Comparison of ENCODE assay signal across 18 cellular contexts in the genomic region with DNA sequence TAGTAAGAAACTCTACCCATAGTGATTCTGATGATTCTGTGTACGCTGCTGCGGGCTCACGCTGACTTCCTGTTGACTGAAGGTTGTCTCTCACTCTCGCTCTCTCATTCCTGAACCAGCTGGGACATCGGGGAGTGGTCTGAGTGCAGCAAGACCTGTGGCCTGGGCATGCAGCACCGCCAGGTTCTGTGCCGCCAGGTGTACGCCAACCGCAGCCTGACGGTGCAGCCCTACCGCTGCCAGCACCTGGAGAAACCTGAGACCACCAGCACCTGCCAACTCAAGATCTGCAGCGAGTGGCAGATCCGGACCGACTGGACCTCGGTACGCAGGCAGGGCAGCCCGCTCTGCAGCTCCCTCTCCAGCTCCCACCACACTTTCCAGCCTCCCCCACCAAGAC.
DNase-seq lines count a peak whose midpoint lies in the region; ATAC-seq and TF ChIP-seq lines count a peak whose summit lies in the region.
"Had no signal": no experiment of that assay in that cellular context is flagged by ENCODE, and none has a peak within 500 bp of the region (broad histone marks: within the 10 kb centered on the region; RNA-seq: fewer than 3 reads in every experiment).

No MANE protein-coding gene starts in this region.

- H3K4me3 ChIP-seq in BLaER1 (no peak overlapping the region; the same call in 1 of the 2 replicates), KMS-11 (IDR thresholded peaks at IDR 0.05; ENCODE audit: insufficient read depth, low read depth, low read length) (no peak overlapping the region), PC-3 (ENCODE audit: low read length) (peak overlapping the region; percentile 53), liver (ENCODE audit: low read depth in 1 of 3, low read length in 3 of 3) (no peak overlapping the region)
- H3K4me3 ChIP-seq: cardiac muscle cell, tibial artery had no signal

- H3K27me3 ChIP-seq in BLaER1 (no peaks in the 10 kb centered on the region), KMS-11 (ENCODE audit: insufficient read depth, low read depth) (no peaks in the 10 kb centered on the region), PC-3 (ENCODE audit: low read length) (no peaks in the 10 kb centered on the region), liver (ENCODE audit: control insufficient read depth in 4 of 4, insufficient read depth in 4 of 4, low read length in 3 of 4) (no peaks in the 10 kb centered on the region)
- H3K27me3 ChIP-seq: cardiac muscle cell, tibial artery had no signal

- H2AFZ ChIP-seq in KMS-11 (ENCODE audit: low read depth), result 0 out of 2 replicates have a peak overlapping the region, but pooled peaks have one; percentile 13
- H2AFZ ChIP-seq in PC-3 (ENCODE audit: low read length), result no peak overlapping the region

- no peaks in the 10 kb centered on the region for H3K9me2 ChIP-seq in PC-3 (replicated peaks; ENCODE audit: low read length)

- CTCF ChIA-PET in PC-3 (lab: Charles Lee), result no interaction called here

- POLR2A ChIA-PET in PC-3 (lab: Charles Lee; ENCODE audit: unreplicated experiment), result no interaction called here

- H3K27me3 Mint-ChIP-seq in activated naive CD8-positive, alpha-beta T cell treated with anti-CD3 and anti-CD28 coated beads, Interleukin-2, amount 50 U/mL, for 24 hours, result peaks cover 15% of the 10 kb centered on the region

- H3K9me3 ChIP-seq in BLaER1, result no peaks in the 10 kb centered on the region
- no peaks in the 10 kb centered on the region for H3K9me3 ChIP-seq in PC-3 (ENCODE audit: low read length)
- H3K9me3 ChIP-seq in liver (ENCODE audit: control insufficient read depth in 4 of 4, low read length in 3 of 4), result no peaks in the 10 kb centered on the region
- H3K9me3 ChIP-seq: tibial artery had no signal

- WGBS in liver, result 91% methylated on average over 17 of the region's 17 CpGs

- DNase-seq in PC-3 (peak; percentile 96), NCI-H2081 treated with DMSO at 0.1 percent for 48 hours (lab: John Stamatoyannopoulos, UW) (no peak)
- no peak for DNase-seq in activated naive CD8-positive, alpha-beta T cell treated with anti-CD3 and anti-CD28 coated beads, Interleukin-2, amount 50 U/mL, for 24 hours
- no peak for DNase-seq in stimulated activated CD4-positive, alpha-beta T cell treated with anti-CD3 and anti-CD28 coated beads, Interleukin-4, amount 100 ng/mL, for 24 hours
- DNase-seq: activated CD4-positive, alpha-beta T cell treated with anti-CD3 and anti-CD28 coated beads, Interleukin-2, amount 10 ng/mL, durations not matched to agents 24 days and 14 days; activated T-cell treated with anti-CD3 and anti-CD28 coated beads for 4 hours; COR-L47; Kasumi-1; NCI-H2081; stimulated activated CD4-positive, alpha-beta T cell treated with anti-CD3 and anti-CD28 coated beads, Interleukin-4, amount 100 ng/mL, for 1 hour; T-helper 9 cell; tibial artery had no signal

- H3K36me3 ChIP-seq in BLaER1, result no peaks in the 10 kb centered on the region
- H3K36me3 ChIP-seq in KMS-11 (ENCODE audit: insufficient read depth), result no peaks in the 10 kb centered on the region
- H3K36me3 ChIP-seq in PC-3 (ENCODE audit: low read depth, low read length), result peaks cover 3% of the 10 kb centered on the region; the same call in 1 of the 2 replicates
- peaks cover 0 to 5% (median 2%) of the 10 kb centered on the region in 4 donors for H3K36me3 ChIP-seq in liver (ENCODE audit: control insufficient read depth in 4 of 4, insufficient read depth in 3 of 4, low read depth in 1 of 4, low read length in 3 of 4)
- H3K36me3 ChIP-seq: cardiac muscle cell had no signal

- H3K4me1 ChIP-seq in BLaER1 (peaks cover 55% of the 10 kb centered on the region), KMS-11 (ENCODE audit: low read depth, poor library complexity, severe bottlenecking) (peaks cover 22% of the 10 kb centered on the region), PC-3 (ENCODE audit: insufficient read depth, low read length) (peaks cover 56% of the 10 kb centered on the region), liver (ENCODE audit: control insufficient read depth in 4 of 4, insufficient read depth in 4 of 4, low read length in 3 of 4) (peaks cover 2 to 17% (median 6%) of the 10 kb centered on the region in 4 donors)

- ATAC-seq in PC-3 (peak; percentile 61), GM19455 (IDR thresholded peaks at IDR 0.05; ENCODE audit: unreplicated experiment) (no peak)
- no peak for ATAC-seq in activated naive CD8-positive, alpha-beta T cell treated with anti-CD3 and anti-CD28 coated beads, Interleukin-2, amount 50 U/mL, for 24 hours

- intact Hi-C loops in PC-3 (cut with micrococcal nuclease), result loop anchor here (1.0 to 2.0 kb wide), 4 partner anchors 44 to 452 kb away; no protein-coding TSS in a partner anchor

- H4K20me1 ChIP-seq in BLaER1, result no peaks in the 10 kb centered on the region
- no peaks in the 10 kb centered on the region for H4K20me1 ChIP-seq in KMS-11 (ENCODE audit: insufficient read depth)
- H4K20me1 ChIP-seq in PC-3 (ENCODE audit: low read length), result no peaks in the 10 kb centered on the region

- H3K36me3 Mint-ChIP-seq in activated naive CD8-positive, alpha-beta T cell treated with anti-CD3 and anti-CD28 coated beads, Interleukin-2, amount 50 U/mL, for 24 hours (ENCODE audit: low read depth), result no peaks in the 10 kb centered on the region
- H3K36me3 Mint-ChIP-seq: activated naive CD4-positive, alpha-beta T cell treated with anti-CD3 and anti-CD28 coated beads, Interleukin-2, amount 50 U/mL, for 24 hours had no signal

- H3K79me2 ChIP-seq in KMS-11 (ENCODE audit: insufficient read depth, low read depth), result no peaks in the 10 kb centered on the region
- no peaks in the 10 kb centered on the region for H3K79me2 ChIP-seq in PC-3 (ENCODE audit: low read length)

- H3K27ac ChIP-seq in BLaER1, result peak overlapping the region; percentile 55; the same call in 1 of the 2 replicates
- H3K27ac ChIP-seq in KMS-11, result peak overlapping the region; percentile 25; the same call in 1 of the 2 replicates
- H3K27ac ChIP-seq in PC-3 (ENCODE audit: low read length), result peak overlapping the region; percentile 99
- H3K27ac ChIP-seq in liver (ENCODE audit: low read depth in 1 of 2, low read length in 2 of 2), result peak overlapping the region; percentile 60 to 63
- H3K27ac ChIP-seq: cardiac muscle cell, tibial artery had no signal

- H3K9ac ChIP-seq in BLaER1 (no peak overlapping the region), KMS-11 (no peak overlapping the region), PC-3 (ENCODE audit: low read length) (peak overlapping the region; percentile 92), liver (ENCODE audit: low read depth in 1 of 2, low read length in 2 of 2) (no peak overlapping the region)

- peak overlapping the region; percentile 86 for H3K4me2 ChIP-seq in BLaER1
- H3K4me2 ChIP-seq in KMS-11, result no peak overlapping the region
- peak overlapping the region; percentile 80 for H3K4me2 ChIP-seq in PC-3 (ENCODE audit: low read length)

- no peak for TF ChIP-seq CTCF in KMS-11 (conservative IDR thresholded peaks at IDR 0.05; ENCODE audit: low read depth, low read length)
- TF ChIP-seq CTCF in PC-3 (conservative IDR thresholded peaks at IDR 0.05; ENCODE audit: low read depth, low read length), result no peak
- no peak for TF ChIP-seq CTCF in liver (IDR thresholded peaks at IDR 0.05; ENCODE audit: low read depth, low read length, missing input control)

- no peak overlapping the region for H3K4me3 Mint-ChIP-seq in activated naive CD8-positive, alpha-beta T cell treated with anti-CD3 and anti-CD28 coated beads, Interleukin-2, amount 50 U/mL, for 24 hours
- H3K4me3 Mint-ChIP-seq: activated CD4-positive, alpha-beta T cell treated with anti-CD3 and anti-CD28 coated beads, Interleukin-2, amount 10 ng/mL, durations not matched to agents 24 days and 14 days; activated naive CD4-positive, alpha-beta T cell treated with anti-CD3 and anti-CD28 coated beads, Interleukin-2, amount 50 U/mL, for 24 hours had no signal

- no peak for TF ChIP-seq RAD21 in liver (IDR thresholded peaks at IDR 0.05)

- no peaks in the 10 kb centered on the region for H3K9me3 Mint-ChIP-seq in activated naive CD8-positive, alpha-beta T cell treated with anti-CD3 and anti-CD28 coated beads, Interleukin-2, amount 50 U/mL, for 24 hours
- H3K9me3 Mint-ChIP-seq: activated CD4-positive, alpha-beta T cell treated with anti-CD3 and anti-CD28 coated beads, Interleukin-2, amount 10 ng/mL, durations not matched to agents 24 days and 14 days; activated naive CD4-positive, alpha-beta T cell treated with anti-CD3 and anti-CD28 coated beads, Interleukin-2, amount 50 U/mL, for 24 hours had no signal

- peaks cover 7% of the 10 kb centered on the region for H3F3A ChIP-seq in PC-3 (ENCODE audit: low read length, unreplicated experiment)

- BruUV-seq in PC-3 (replicated peaks; lab: Mats Ljungman, UMichigan), result no TSS peak

- no peaks in the 10 kb centered on the region for H3K4me1 Mint-ChIP-seq in activated naive CD8-positive, alpha-beta T cell treated with anti-CD3 and anti-CD28 coated beads, Interleukin-2, amount 50 U/mL, for 24 hours
- H3K4me1 Mint-ChIP-seq: activated CD4-positive, alpha-beta T cell treated with anti-CD3 and anti-CD28 coated beads, Interleukin-2, amount 10 ng/mL, durations not matched to agents 24 days and 14 days; activated naive CD4-positive, alpha-beta T cell treated with anti-CD3 and anti-CD28 coated beads, Interleukin-2, amount 50 U/mL, for 24 hours had no signal

- no peak overlapping the region for H3K27ac Mint-ChIP-seq in activated naive CD8-positive, alpha-beta T cell treated with anti-CD3 and anti-CD28 coated beads, Interleukin-2, amount 50 U/mL, for 24 hours
- H3K27ac Mint-ChIP-seq: activated CD4-positive, alpha-beta T cell treated with anti-CD3 and anti-CD28 coated beads, Interleukin-2, amount 10 ng/mL, durations not matched to agents 24 days and 14 days; activated naive CD4-positive, alpha-beta T cell treated with anti-CD3 and anti-CD28 coated beads, Interleukin-2, amount 50 U/mL, for 24 hours had no signal

TF ChIP-seq in liver, 16 proteins besides CTCF, POLR2A, EP300 and RAD21:
- TF ChIP-seq, protein P1, sequence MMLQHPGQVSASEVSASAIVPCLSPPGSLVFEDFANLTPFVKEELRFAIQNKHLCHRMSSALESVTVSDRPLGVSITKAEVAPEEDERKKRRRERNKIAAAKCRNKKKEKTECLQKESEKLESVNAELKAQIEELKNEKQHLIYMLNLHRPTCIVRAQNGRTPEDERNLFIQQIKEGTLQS (IDR thresholded peaks at IDR 0.05), result no peak
- TF ChIP-seq GABPA (IDR thresholded peaks at IDR 0.05 in 1 of 2, conservative IDR thresholded peaks at IDR 0.05 in 1 of 2), result no peak
- no peak for TF ChIP-seq RXRA (IDR thresholded peaks at IDR 0.05)
- TF ChIP-seq FOXA2 (IDR thresholded peaks at IDR 0.05), result no peak
- TF ChIP-seq HNF4A (conservative IDR thresholded peaks at IDR 0.05), result no peak
- TF ChIP-seq MAX (IDR thresholded peaks at IDR 0.05), result no peak
- no peak for TF ChIP-seq TAF1 (conservative IDR thresholded peaks at IDR 0.05)
- no peak for TF ChIP-seq NR2F2 (IDR thresholded peaks at IDR 0.05)
- no peak for TF ChIP-seq EGR1 (IDR thresholded peaks at IDR 0.05; ENCODE audit: low read depth in 2 of 2)
- TF ChIP-seq HNF4G (IDR thresholded peaks at IDR 0.05), result no peak
- TF ChIP-seq YY1 (IDR thresholded peaks at IDR 0.05), result no peak

Comparison
In these comparisons a context has a peak if more than half of its experiments do, and no peak if none do; other contexts are left out.
1. H3K27ac ChIP-seq: peak in every context shown above with its lines; median percentile 99 in PC-3; 62 in liver; 55 in BLaER1; 25 in KMS-11.